ENCODE assay signal across 1 cellular context in genomic region chr1:3468236-3469103, GRCh38.
TF ChIP-seq lines count a peak whose summit lies in the region.

No MANE protein-coding gene starts in this region.

TF ChIP-seq in HEK293, 187 proteins besides CTCF, POLR2A, EP300 and RAD21 (continued from another document):
- TF ChIP-seq ZSCAN23 (tag by site-specific recombination; IDR thresholded peaks at IDR 0.05) (no peak), HIC1 (tag by site-specific recombination; IDR thresholded peaks at IDR 0.05) (no peak), ZNF280C (tag by site-specific recombination; IDR thresholded peaks at IDR 0.05) (no peak), KLF9 (tag by site-specific recombination; IDR thresholded peaks at IDR 0.05; ENCODE audit: low read depth) (no peak), ZNF391 (tag by site-specific recombination; IDR thresholded peaks at IDR 0.05; ENCODE audit: borderline replicate concordance, low read depth) (no peak), ZNF26 (tag by site-specific recombination; IDR thresholded peaks at IDR 0.05) (no peak), GLIS1 (tag by site-specific recombination; IDR thresholded peaks at IDR 0.05) (peak; percentile 44), PRDM10 (tag by site-specific recombination; IDR thresholded peaks at IDR 0.05) (no peak), ZNF558 (tag by site-specific recombination; IDR thresholded peaks at IDR 0.05) (no peak), SP3 (tag by site-specific recombination; IDR thresholded peaks at IDR 0.05) (no peak)
TF ChIP-seq in HEK293: peak in this region for 3.
